Comparison of ENCODE assay signal across 11 cellular contexts in the genomic region with DNA sequence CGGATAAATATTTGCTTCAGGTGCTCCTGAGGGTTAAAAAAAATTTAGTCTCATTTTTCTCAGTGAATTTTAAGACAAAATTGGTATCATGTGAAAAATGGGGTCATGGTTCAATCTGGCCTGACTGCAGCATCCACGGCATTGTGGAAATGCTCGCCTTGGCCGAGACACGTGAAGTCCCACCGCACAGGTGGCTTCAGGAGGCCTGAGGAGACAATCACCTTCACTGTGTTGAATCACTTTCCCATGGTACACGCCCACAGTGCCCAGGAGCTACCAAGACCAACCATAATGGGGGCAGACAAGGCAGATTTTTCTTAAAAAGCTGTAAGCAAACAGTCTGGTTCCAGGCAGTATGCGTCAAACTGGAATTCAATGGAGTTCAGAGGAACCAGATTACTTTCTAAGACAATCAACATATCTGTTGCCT. TPM values are rescaled to one million over a fixed set of nuclear protein-coding genes. Genes with fewer than 3 reads are reported as not detected.
A peak's percentile ranks its signal among the peaks of the same experiment; 100 is the strongest.
DNase-seq lines count a peak whose midpoint lies in the region; ATAC-seq, FAIRE-seq and TF ChIP-seq lines count a peak whose summit lies in the region.
"Had no signal": no experiment of that assay in that cellular context is flagged by ENCODE, and none has a peak within 500 bp of the region (broad histone marks: within the 10 kb centered on the region; RNA-seq: fewer than 3 reads in every experiment).

No MANE protein-coding gene starts in this region.

- H3K36me3 Mint-ChIP-seq in activated CD8-positive, alpha-beta memory T cell treated with anti-CD3 and anti-CD28 coated beads, Interleukin-2, amount 10 ng/mL, durations not matched to agents 7 days and 5 days = peaks cover 10% of the 10 kb centered on the region

- H3K27ac Mint-ChIP-seq in activated CD8-positive, alpha-beta memory T cell treated with anti-CD3 and anti-CD28 coated beads, Interleukin-2, amount 10 ng/mL, durations not matched to agents 7 days and 5 days = no peak overlapping the region

- H2AFZ ChIP-seq in K562 (ENCODE audit: low read depth, low read length) = no peak overlapping the region

- BruUV-seq in K562 (replicated peaks; lab: Mats Ljungman, UMichigan) = no TSS peak

- no peak overlapping the region for H3K4me3 Mint-ChIP-seq in activated CD8-positive, alpha-beta memory T cell treated with anti-CD3 and anti-CD28 coated beads, Interleukin-2, amount 10 ng/mL, durations not matched to agents 7 days and 5 days

- H3K27me3 ChIP-seq in K562 (ENCODE audit: control insufficient read depth in 2 of 2, insufficient read depth in 2 of 2, low read length in 2 of 2) (no peaks in the 10 kb centered on the region), mucosa of stomach (ENCODE audit: control insufficient read depth, insufficient read depth, low read length) (no peaks in the 10 kb centered on the region), tibial artery (no peaks in the 10 kb centered on the region)

- FAIRE-seq in K562 (lab: Jason Lieb, UNC) = no peak
- FAIRE-seq: kidney had no signal

- no peak overlapping the region for H3K4me3 ChIP-seq in K562
- H3K4me3 ChIP-seq in mucosa of stomach (ENCODE audit: low read length) = no peak overlapping the region
- no peak overlapping the region for H3K4me3 ChIP-seq in tibial artery
- no peak overlapping the region for H3K4me3 ChIP-seq in foreskin fibroblast (ENCODE audit: low read depth in 1 of 2, low read length in 2 of 2)

- H3K36me3 ChIP-seq in K562 (ENCODE audit: control insufficient read depth, insufficient read depth, low read length) = peaks cover 56% of the 10 kb centered on the region
- no peaks in the 10 kb centered on the region for H3K36me3 ChIP-seq in mucosa of stomach (ENCODE audit: control insufficient read depth, insufficient read depth, low read length)
- peaks cover 23 to 36% (median 24%) of the 10 kb centered on the region in 3 donors for H3K36me3 ChIP-seq in tibial artery

- peaks cover 6% of the 10 kb centered on the region; the same call in 1 of the 3 replicates for H3K79me2 ChIP-seq in K562 (ENCODE audit: control insufficient read depth, insufficient read depth, low read length)

- in situ Hi-C loops in K562 (cut with MboI) = no loop called here

- no peak for TF ChIP-seq EP300 in K562 (IDR thresholded peaks at IDR 0.05; ENCODE audit: low read length)

- WGBS in K562 (ENCODE audit: insufficient coverage, low coverage, missing lambda C conversion rate) = 84% methylated on average over 8 of the region's 8 CpGs

- H4K20me1 ChIP-seq in K562 (replicated peaks; ENCODE audit: control insufficient read depth, insufficient read depth, low read length) = no peaks in the 10 kb centered on the region

- H3K9me1 ChIP-seq in K562 (ENCODE audit: control insufficient read depth, insufficient read depth, low read length) = peaks cover 7% of the 10 kb centered on the region

- CTCF ChIA-PET in activated CD8-positive, alpha-beta memory T cell treated with anti-CD3 and anti-CD28 coated beads, Interleukin-2, amount 10 ng/mL, durations not matched to agents 7 days and 5 days (lab: Charles Lee) = interaction anchor here (0.5 to 3.1 kb wide), 7 partner anchors 31 to 169 kb away, joined by 3 to 11 read pairs (median 8); no protein-coding TSS in a partner anchor
- CTCF ChIA-PET in K562 (lab: Yijun Ruan, JAX; ENCODE audit: low intra/inter-chr PET ratio) = no interaction called here

- DNase-seq in activated CD8-positive, alpha-beta memory T cell treated with anti-CD3 and anti-CD28 coated beads, Interleukin-2, amount 50 U/mL, for 48 hours = peak; percentile 28
- no peak for DNase-seq in activated CD8-positive, alpha-beta memory T cell treated with anti-CD3 and anti-CD28 coated beads, Interleukin-2, amount 10 ng/mL, durations not matched to agents 7 days and 5 days
- DNase-seq in K562 (ENCODE audit: extremely low read depth in 1 of 4, low spot score in 3 of 4) (no peak), tibial artery (peak in 1 of 2 donors; percentile 59), foreskin fibroblast (no peak)
- DNase-seq in effector CD4-positive, alpha-beta T cell = no peak
- DNase-seq: activated naive CD4-positive, alpha-beta T cell treated with anti-CD3 and anti-CD28 coated beads, Interleukin-2, amount 50 U/mL, for 16 hours had no signal

- TF ChIP-seq CTCF in K562 (IDR thresholded peaks at IDR 0.05 in 2 of 3, conservative IDR thresholded peaks at IDR 0.05 in 1 of 3; ENCODE audit: insufficient read depth in 2 of 3, low read depth in 1 of 3, low read length in 3 of 3) (no peak), tibial artery (IDR thresholded peaks at IDR 0.05) (no peak), foreskin fibroblast (IDR thresholded peaks at IDR 0.05; ENCODE audit: low read depth, low read length) (no peak)

- TF ChIP-seq RAD21 in K562 (CRISPR knock-in tag; conservative IDR thresholded peaks at IDR 0.05 in 1 of 2, IDR thresholded peaks at IDR 0.05 in 1 of 2) = no peak

- no peaks in the 10 kb centered on the region for H3K9me3 Mint-ChIP-seq in activated CD8-positive, alpha-beta memory T cell treated with anti-CD3 and anti-CD28 coated beads, Interleukin-2, amount 10 ng/mL, durations not matched to agents 7 days and 5 days (ENCODE audit: low read depth)

- H3K4me1 ChIP-seq in K562 (replicated peaks in 1 of 2; ENCODE audit: control insufficient read depth in 2 of 2, insufficient read depth in 2 of 2, low read length in 2 of 2) = peaks cover 11 to 47% of the 10 kb centered on the region in 2 experiments
- H3K4me1 ChIP-seq in mucosa of stomach (ENCODE audit: control insufficient read depth, insufficient read depth, low read length) = peaks cover 36% of the 10 kb centered on the region
- peaks cover 0 to 99% (median 60%) of the 10 kb centered on the region in 4 donors for H3K4me1 ChIP-seq in tibial artery

- POLR2A ChIA-PET in K562 (lab: Yijun Ruan, JAX) = interaction anchor here (0.5 to 2.6 kb wide), 14 partner anchors 8 to 164 kb away, joined by 3 to 7 read pairs (median 3); a partner anchor contains a TSS

- H3K9me3 ChIP-seq in K562 (replicated peaks; ENCODE audit: control insufficient read depth, insufficient read depth, low read depth, low read length) = no peaks in the 10 kb centered on the region
- no peaks in the 10 kb centered on the region for H3K9me3 ChIP-seq in mucosa of stomach (ENCODE audit: control insufficient read depth, low read length)
- no peaks in the 10 kb centered on the region for H3K9me3 ChIP-seq in tibial artery

- H3K9ac ChIP-seq in K562 (ENCODE audit: insufficient read depth in 1 of 2, low read depth in 2 of 2, low read length in 2 of 2) (peak overlapping the region in 1 of 2 experiments; percentile 62; a peak in 2 of 4 replicates), mucosa of stomach (ENCODE audit: low read length) (peak overlapping the region; percentile 30)

- H3K4me1 Mint-ChIP-seq in activated CD8-positive, alpha-beta memory T cell treated with anti-CD3 and anti-CD28 coated beads, Interleukin-2, amount 10 ng/mL, durations not matched to agents 7 days and 5 days = peaks cover 14% of the 10 kb centered on the region

- no peak for TF ChIP-seq POLR2A in K562 (conservative IDR thresholded peaks at IDR 0.05)

- H3K27ac ChIP-seq in K562 (ENCODE audit: extremely low read depth, low read depth, low read length) (peak overlapping the region; percentile 83), tibial artery (peak overlapping the region; percentile 77 to 83)

- peak overlapping the region; percentile 58; the same call in 1 of the 2 replicates for H3K4me2 ChIP-seq in K562 (ENCODE audit: insufficient read depth, low read length)

- no peaks in the 10 kb centered on the region for H3K27me3 Mint-ChIP-seq in activated CD8-positive, alpha-beta memory T cell treated with anti-CD3 and anti-CD28 coated beads, Interleukin-2, amount 10 ng/mL, durations not matched to agents 7 days and 5 days

- intact Hi-C loops in K562 (cut with micrococcal nuclease) = loop anchor here (5.0 kb wide), 1 partner anchor 104 kb away; a partner anchor contains a TSS
- intact Hi-C loops in tibial artery (cut with DNase I; ENCODE audit: low total_unique reads) = loop anchor here (5.0 kb wide), 1 partner anchor 104 kb away; a partner anchor contains a TSS

- ATAC-seq in activated CD8-positive, alpha-beta memory T cell treated with anti-CD3 and anti-CD28 coated beads, Interleukin-2, amount 10 ng/mL, durations not matched to agents 7 days and 5 days = no peak
- ATAC-seq in K562 (no peak), HG03378 (IDR thresholded peaks at IDR 0.05; ENCODE audit: unreplicated experiment) (no peak)
- ATAC-seq: HCT116 had no signal

RNA-seq across cellular contexts. Expression of a gene that starts 11.0 kb away (rescaled TPM):
- total RNA-seq in activated CD8-positive, alpha-beta memory T cell treated with anti-CD3 and anti-CD28 coated beads, Interleukin-2, amount 10 ng/mL, durations not matched to agents 7 days and 5 days = 1 to 10 TPM; 5.9 to 6.4 TPM
- total RNA-seq in K562 (2011; cell fraction: chromatin; rRNA removed; ENCODE audit: low replicate concordance) = 6.0 and 32.3 TPM in 2 replicates
- 25.7 and 37.9 TPM in 2 replicates for total RNA-seq in K562 (2011; cell fraction: nucleolus; rRNA removed)
- 15.3 and 20.1 TPM in 2 replicates for total RNA-seq in K562 (2011; cell fraction: nucleoplasm; rRNA removed)
- total RNA-seq in K562 (2014; rRNA removed) = 19.9 and 27.8 TPM in 2 replicates
- total RNA-seq in K562 (2014; rRNA removed; fragmentation: Illumina TruSeq; extraction: Trizol) = 3.3 and 3.7 TPM in 2 replicates
- 8.0 and 8.3 TPM in 2 replicates for total RNA-seq in K562 (2015; rRNA removed; fragmentation: Illumina TruSeq; extraction: Trizol)
- total RNA-seq in K562 (2021) = 17.8 and 20.9 TPM in 2 replicates
- 10.9 and 15.9 TPM in 2 replicates for polyA plus RNA-seq in K562 (2011; rRNA removed)
- polyA plus RNA-seq in K562 (2011; cell fraction: cytosol; rRNA removed) = 14.2 and 28.7 TPM in 2 replicates
- polyA plus RNA-seq in K562 (2011; cell fraction: nucleus; rRNA removed) = 22.8 and 30.9 TPM in 2 replicates
- 16.0 and 21.8 TPM in 2 replicates for polyA plus RNA-seq in K562 (2012)
- 8.1 and 13.6 TPM in 2 replicates for polyA plus RNA-seq in K562 (2014; fragmentation: Illumina TruSeq; extraction: Trizol)
- under 1 TPM; 0.17 to 0.32 TPM for polyA plus RNA-seq in K562 (2014; fragmentation: Nextera tagmentation; extraction: Ambion mirVana)
- polyA plus RNA-seq in K562 (2014; rRNA removed) = 10.3 and 15.5 TPM in 2 replicates
- 11.8 and 19.8 TPM in 2 replicates for polyA minus RNA-seq in K562 (2011; rRNA and poly(A)+ RNA removed)
- 18.6 and 24.7 TPM in 2 replicates for polyA minus RNA-seq in K562 (2011; cell fraction: cytosol; rRNA and poly(A)+ RNA removed)
- 21.7 and 22.7 TPM in 2 replicates for polyA minus RNA-seq in K562 (2011; cell fraction: nucleus; rRNA and poly(A)+ RNA removed)

RNA-seq across cellular contexts. Expression of a gene that starts 35.6 kb away (rescaled TPM):
- 1 to 10 TPM; 5.3 to 6.0 TPM for total RNA-seq in activated CD8-positive, alpha-beta memory T cell treated with anti-CD3 and anti-CD28 coated beads, Interleukin-2, amount 10 ng/mL, durations not matched to agents 7 days and 5 days
- 15.4 and 51.0 TPM in 2 replicates for total RNA-seq in K562 (2011; cell fraction: chromatin; rRNA removed; ENCODE audit: low replicate concordance)
- 25.4 and 38.4 TPM in 2 replicates for total RNA-seq in K562 (2011; cell fraction: nucleolus; rRNA removed)
- total RNA-seq in K562 (2011; cell fraction: nucleoplasm; rRNA removed) = 20.2 and 22.1 TPM in 2 replicates
- 6.3 and 7.0 TPM in 2 replicates for total RNA-seq in K562 (2014; rRNA removed)
- total RNA-seq in K562 (2014; rRNA removed; fragmentation: Illumina TruSeq; extraction: Trizol) = 2.7 and 4.3 TPM in 2 replicates
- 5.2 and 6.0 TPM in 2 replicates for total RNA-seq in K562 (2015; rRNA removed; fragmentation: Illumina TruSeq; extraction: Trizol)
- 11.2 and 15.1 TPM in 2 replicates for total RNA-seq in K562 (2021)
- 21.0 and 33.1 TPM in 2 replicates for polyA plus RNA-seq in K562 (2011; rRNA removed)
- polyA plus RNA-seq in K562 (2011; cell fraction: cytosol; rRNA removed) = 31.5 and 39.3 TPM in 2 replicates
- polyA plus RNA-seq in K562 (2011; cell fraction: nucleus; rRNA removed) = 84.8 and 93.8 TPM in 2 replicates
- polyA plus RNA-seq in K562 (2012) = 14.3 and 15.2 TPM in 2 replicates
- 4.4 and 10.8 TPM in 2 replicates for polyA plus RNA-seq in K562 (2014; fragmentation: Illumina TruSeq; extraction: Trizol)
- polyA plus RNA-seq in K562 (2014; fragmentation: Nextera tagmentation; extraction: Ambion mirVana) = 1 to 10 TPM in 1 of 2 experiments, under 1 TPM in 1; 0.73 to 1.1 TPM
- 14.8 and 17.1 TPM in 2 replicates for polyA plus RNA-seq in K562 (2014; rRNA removed)
- 7.3 and 9.1 TPM in 2 replicates for polyA minus RNA-seq in K562 (2011; rRNA and poly(A)+ RNA removed)
- 9.3 and 17.2 TPM in 2 replicates for polyA minus RNA-seq in K562 (2011; cell fraction: cytosol; rRNA and poly(A)+ RNA removed)
- polyA minus RNA-seq in K562 (2011; cell fraction: nucleus; rRNA and poly(A)+ RNA removed) = 17.2 and 21.5 TPM in 2 replicates
